ENCODE assay signal across 15 cellular contexts in the genomic region with DNA sequence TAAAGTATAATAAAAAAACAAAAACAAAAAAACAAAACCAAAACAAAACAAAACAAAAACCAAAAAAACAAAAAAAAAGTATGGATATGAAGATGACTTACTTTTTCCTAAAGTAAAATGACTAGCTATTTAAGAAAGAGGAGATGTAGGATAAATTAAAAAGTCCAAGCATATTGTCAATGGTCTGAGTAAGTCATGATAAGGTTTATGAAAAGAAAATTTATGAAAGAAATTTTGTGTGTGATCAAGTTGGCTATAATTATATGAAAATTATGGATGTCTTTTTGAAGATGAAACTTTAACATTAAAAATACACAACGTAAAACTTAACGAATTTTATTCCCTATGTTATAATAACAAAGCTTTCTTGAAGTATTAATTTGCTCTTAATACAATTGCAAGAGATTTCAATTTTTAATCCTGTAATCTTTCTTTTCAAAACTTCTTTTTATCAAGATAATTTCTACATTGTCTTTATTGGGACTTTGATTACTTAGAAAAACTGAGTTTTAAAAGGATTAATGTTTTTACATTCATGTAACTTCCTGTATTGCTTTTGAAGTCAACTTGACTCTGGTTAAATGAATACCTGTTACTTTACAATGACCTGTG.
"Had no signal": no experiment of that assay in that cellular context is flagged by ENCODE, and none has a peak within 500 bp of the region (broad histone marks: within the 10 kb centered on the region; RNA-seq: fewer than 3 reads in every experiment).

No MANE protein-coding gene starts in this region.

- FAIRE-seq: endothelial cell of umbilical vein had no signal

- H3K4me3 ChIP-seq: ascending aorta, esophagus squamous epithelium had no signal

- DNase-seq: activated CD4-positive, alpha-beta T cell treated with anti-CD3 and anti-CD28 coated beads for 1 hour; activated CD4-positive, alpha-beta T cell treated with anti-CD3 and anti-CD28 coated beads, Interleukin-2, amount 50 U/mL, for 48 hours; activated naive CD4-positive, alpha-beta T cell treated with anti-CD3 and anti-CD28 coated beads for 36 hours; activated T-cell treated with anti-CD3 and anti-CD28 coated beads, Interleukin-2, amount 50 U/mL, for 1 hour; esophagus squamous epithelium; foreskin fibroblast; kidney glomerular epithelial cell; left ventricle myocardium superior; naive thymus-derived CD8-positive, alpha-beta T cell; T1000 had no signal

- H3K27me3 ChIP-seq: ascending aorta, esophagus squamous epithelium, neutrophil had no signal

- H3K27ac ChIP-seq: ascending aorta, esophagus squamous epithelium, neutrophil, VCaP had no signal

- H3K4me1 ChIP-seq: ascending aorta had no signal

- H3K36me3 ChIP-seq: ascending aorta, esophagus squamous epithelium, neutrophil had no signal

- ATAC-seq: left ventricle myocardium superior; naive thymus-derived CD8-positive, alpha-beta T cell; stimulated activated effector memory CD8-positive, alpha-beta T cell treated with anti-CD3 and anti-CD28 coated beads, Interleukin-12 subunit alpha, Interleukin-12 subunit beta, amount 100 ng/mL, for 72 hours had no signal

- H3K9me3 ChIP-seq: ascending aorta, neutrophil had no signal
